Comparison of ENCODE assay signal across 29 cellular contexts in the genomic region with DNA sequence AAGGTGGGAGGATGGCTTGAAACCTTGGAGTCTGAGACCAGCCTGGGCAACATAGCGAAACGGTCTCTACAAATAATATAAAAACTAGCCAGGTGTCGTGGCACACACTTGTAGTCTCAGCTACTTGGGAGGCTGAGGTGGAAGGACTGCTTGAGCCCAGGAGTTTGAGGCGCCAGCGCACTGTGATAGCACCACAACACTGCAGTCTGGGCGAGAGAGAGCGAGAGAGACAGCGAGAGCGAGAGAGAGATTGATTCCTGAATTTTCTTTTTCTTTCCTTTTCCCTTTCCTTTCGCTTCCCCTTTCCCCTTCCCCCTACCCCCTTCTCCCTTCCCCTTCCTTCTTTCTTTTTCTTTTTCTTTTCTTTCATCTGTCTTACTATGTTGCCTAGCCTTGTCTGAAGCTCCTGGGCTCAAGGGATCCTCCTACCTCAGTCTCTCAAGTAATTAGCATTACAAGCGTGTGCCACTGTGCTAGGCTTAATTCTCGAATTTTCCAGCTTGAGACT.
"Had no signal": no experiment of that assay in that cellular context is flagged by ENCODE, and none has a peak within 500 bp of the region (broad histone marks: within the 10 kb centered on the region; RNA-seq: fewer than 3 reads in every experiment).

No MANE protein-coding gene starts in this region.

- H3K27me3 Mint-ChIP-seq: activated CD8-positive, alpha-beta T cell treated with anti-CD3 and anti-CD28 coated beads for 36 hours; activated naive CD8-positive, alpha-beta T cell; activated T-helper 17 cell treated with anti-CD3 and anti-CD28 coated beads, Interleukin-2, amount 50 U/mL, for 72 hours; central memory CD8-positive, alpha-beta T cell had no signal

- DNase-seq: activated B cell treated with CpG ODN at 0.5 μM for 24 hours; activated CD4-positive, alpha-beta T cell treated with anti-CD3 and anti-CD28 coated beads for 48 hours; activated CD4-positive, alpha-beta T cell treated with anti-CD3 and anti-CD28 coated beads, Interleukin-2, amount 50 U/mL, for 1 hour; activated CD4-positive, alpha-beta T cell treated with anti-CD3 and anti-CD28 coated beads, Interleukin-2, amount 50 U/mL, for 48 hours; activated CD8-positive, alpha-beta memory T cell treated with anti-CD3 and anti-CD28 coated beads for 24 hours; activated CD8-positive, alpha-beta T cell treated with anti-CD3 and anti-CD28 coated beads for 36 hours; activated effector memory CD4-positive, alpha-beta T cell treated with Interleukin-2 at 50 U/mL for 16 hours; activated gamma-delta T cell treated with Interleukin-2 at 50 U/mL for 16 hours; activated naive CD4-positive, alpha-beta T cell treated with anti-CD3 and anti-CD28 coated beads, Interleukin-2, amount 50 U/mL, for 16 hours; activated naive CD4-positive, alpha-beta T cell treated with Interleukin-2 at 50 U/mL for 16 hours; activated T-cell treated with anti-CD3 and anti-CD28 coated beads, Interleukin-2, amount 50 U/mL, for 4 hours; amniotic stem cell; anterior cingulate cortex; brain microvascular endothelial cell; dermis blood vessel endothelial cell; effector CD4-positive, alpha-beta T cell; effector memory CD8-positive, alpha-beta T cell; foreskin keratinocyte; gastrocnemius medialis; glutamatergic neuron; heart left ventricle; T-helper 17 cell had no signal

- H3K27ac ChIP-seq: brain microvascular endothelial cell, coronary artery, esophagus muscularis mucosa, foreskin keratinocyte, gastrocnemius medialis, heart left ventricle, VCaP had no signal

- H3K36me3 Mint-ChIP-seq: activated naive CD8-positive, alpha-beta T cell had no signal

- H3K27ac Mint-ChIP-seq: activated B cell treated with CpG ODN at 0.5 μM for 24 hours; activated CD8-positive, alpha-beta T cell treated with anti-CD3 and anti-CD28 coated beads for 36 hours; activated naive CD8-positive, alpha-beta T cell; activated T-helper 17 cell treated with anti-CD3 and anti-CD28 coated beads, Interleukin-2, amount 50 U/mL, for 72 hours; effector memory CD8-positive, alpha-beta T cell; T-helper 17 cell had no signal

- H3K9me3 ChIP-seq: esophagus muscularis mucosa, gastrocnemius medialis, heart left ventricle had no signal

- H3K4me1 ChIP-seq: esophagus muscularis mucosa, foreskin keratinocyte, gastrocnemius medialis, heart left ventricle had no signal

- H3K4me3 Mint-ChIP-seq: activated B cell treated with CpG ODN at 0.5 μM for 24 hours; activated CD8-positive, alpha-beta T cell treated with anti-CD3 and anti-CD28 coated beads for 36 hours; activated naive CD8-positive, alpha-beta T cell; activated T-cell treated with anti-CD3 and anti-CD28 coated beads, Interleukin-2, amount 50 U/mL, for 4 hours; activated T-helper 17 cell treated with anti-CD3 and anti-CD28 coated beads, Interleukin-2, amount 50 U/mL, for 72 hours; central memory CD8-positive, alpha-beta T cell; effector memory CD8-positive, alpha-beta T cell; T-helper 17 cell had no signal

- H3K27me3 ChIP-seq: brain microvascular endothelial cell, esophagus muscularis mucosa, gastrocnemius medialis, heart left ventricle had no signal

- H3K9me3 Mint-ChIP-seq: activated B cell treated with CpG ODN at 0.5 μM for 24 hours; activated CD8-positive, alpha-beta T cell treated with anti-CD3 and anti-CD28 coated beads for 36 hours; activated T-cell treated with anti-CD3 and anti-CD28 coated beads, Interleukin-2, amount 50 U/mL, for 4 hours; activated T-helper 17 cell treated with anti-CD3 and anti-CD28 coated beads, Interleukin-2, amount 50 U/mL, for 72 hours; central memory CD8-positive, alpha-beta T cell; effector memory CD8-positive, alpha-beta T cell had no signal

- ATAC-seq: activated CD4-positive, CD25-positive, alpha-beta regulatory T cell treated with anti-CD3 and anti-CD28 coated beads, Interleukin-2, amount 50 U/mL, for 24 hours; activated CD8-positive, alpha-beta T cell treated with anti-CD3 and anti-CD28 coated beads for 36 hours; activated T-cell treated with anti-CD3 and anti-CD28 coated beads, Interleukin-2, amount 50 U/mL, for 4 hours; activated T-helper 17 cell treated with anti-CD3 and anti-CD28 coated beads, Interleukin-2, amount 50 U/mL, for 72 hours; effector memory CD8-positive, alpha-beta T cell; foreskin keratinocyte; gastrocnemius medialis; T-helper 17 cell had no signal

- H3K4me1 Mint-ChIP-seq: activated B cell treated with CpG ODN at 0.5 μM for 24 hours; activated T-helper 17 cell treated with anti-CD3 and anti-CD28 coated beads, Interleukin-2, amount 50 U/mL, for 72 hours; central memory CD8-positive, alpha-beta T cell had no signal
